In the genomic region with DNA sequence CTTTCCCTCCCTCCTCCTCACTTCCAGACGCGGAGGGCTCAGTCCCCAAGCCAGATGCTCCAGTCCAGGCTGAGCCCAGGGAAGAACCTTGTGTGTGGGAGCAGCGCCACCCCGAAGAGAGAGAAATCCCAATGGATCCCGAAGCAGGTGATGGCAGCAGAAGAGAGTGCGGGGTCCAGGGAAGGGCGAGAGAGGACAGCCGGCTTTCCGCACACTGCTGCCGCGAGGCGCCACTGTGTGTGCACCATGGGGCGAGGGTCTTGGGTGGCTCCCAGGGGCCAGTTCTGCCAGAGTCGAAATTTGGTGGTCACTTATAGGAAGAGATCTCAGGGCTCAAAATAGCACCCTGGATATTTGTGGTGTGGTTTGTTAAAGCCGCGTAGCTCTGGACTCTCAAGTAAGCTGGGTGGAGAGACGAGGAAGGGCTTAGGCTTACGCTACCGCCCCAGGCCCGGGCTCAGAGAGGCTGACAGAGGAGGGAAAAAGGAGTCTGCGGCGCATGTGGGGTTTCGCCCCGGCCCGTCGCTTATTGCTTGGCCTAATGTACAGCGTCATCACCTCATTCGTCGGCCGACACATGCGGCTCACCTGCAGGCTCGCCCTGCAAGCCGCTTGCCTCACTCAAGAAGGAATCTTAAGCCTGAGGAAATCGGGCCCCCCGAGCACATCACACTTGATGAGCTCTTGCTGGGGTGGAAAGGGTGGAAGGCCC, we compare ENCODE assay signal across 21 cellular contexts. TPM values are rescaled to one million over a fixed set of nuclear protein-coding genes. Genes with fewer than 3 reads are reported as not detected.
A peak's percentile ranks its signal among the peaks of the same experiment; 100 is the strongest.
DNase-seq lines count a peak whose midpoint lies in the region; ATAC-seq, FAIRE-seq and TF ChIP-seq lines count a peak whose summit lies in the region.
"Had no signal": no experiment of that assay in that cellular context is flagged by ENCODE, and none has a peak within 500 bp of the region (broad histone marks: within the 10 kb centered on the region; RNA-seq: fewer than 3 reads in every experiment).

No MANE protein-coding gene starts in this region.

- no TSS peak for BruUV-seq in K562 (replicated peaks; lab: Mats Ljungman, UMichigan)

- no peak for TF ChIP-seq POLR2A in K562 (conservative IDR thresholded peaks at IDR 0.05)

- H3K9ac ChIP-seq in K562 (ENCODE audit: insufficient read depth in 1 of 2, low read depth in 2 of 2, low read length in 2 of 2) (peak overlapping the region in 1 of 2 experiments; percentile 15; a peak in 1 of 4 replicates), trophoblast cell (ENCODE audit: low read length) (no peak overlapping the region)

- H2BK120ac ChIP-seq in trophoblast cell (ENCODE audit: insufficient read depth, low read length, poor library complexity): no peak overlapping the region

- peaks cover 19% of the 10 kb centered on the region for H3K4me1 Mint-ChIP-seq in WTC11

- H3K36me3 ChIP-seq in right atrium auricular region: peaks cover 83% of the 10 kb centered on the region
- peaks cover 91% of the 10 kb centered on the region for H3K36me3 ChIP-seq in K562 (ENCODE audit: control insufficient read depth, insufficient read depth, low read length)
- peaks cover 28 to 40% of the 10 kb centered on the region in 2 experiments for H3K36me3 ChIP-seq in trophoblast cell (ENCODE audit: control insufficient read depth in 1 of 2, insufficient read depth in 2 of 2, low read length in 2 of 2)

- H2BK12ac ChIP-seq in trophoblast cell (ENCODE audit: low read length): no peak overlapping the region

- no peak overlapping the region for H3K4me3 Mint-ChIP-seq in WTC11
- H3K4me3 Mint-ChIP-seq: CD4-positive, alpha-beta T cell had no signal

- H3K23ac ChIP-seq in trophoblast cell (ENCODE audit: low read length): no peak overlapping the region

- H3K18ac ChIP-seq in trophoblast cell (ENCODE audit: low read length): no peak overlapping the region

- intact Hi-C loops in right cardiac atrium (cut with DNase I) (no loop called here), K562 (cut with micrococcal nuclease) (no loop called here)

- no peaks in the 10 kb centered on the region for H3K9me3 ChIP-seq in right cardiac atrium (ENCODE audit: control insufficient read depth, low read length)
- H3K9me3 ChIP-seq in right atrium auricular region: no peaks in the 10 kb centered on the region
- no peaks in the 10 kb centered on the region for H3K9me3 ChIP-seq in K562 (replicated peaks; ENCODE audit: control insufficient read depth, insufficient read depth, low read depth, low read length)
- H3K9me3 ChIP-seq in trophoblast cell (ENCODE audit: insufficient read depth, low read depth, low read length): no peaks in the 10 kb centered on the region
- H3K9me3 ChIP-seq: BE2C, HAP-1, MG63 had no signal

- peak overlapping the region; percentile 7 for H4K91ac ChIP-seq in trophoblast cell (ENCODE audit: low read depth, low read length)

- H3K79me1 ChIP-seq in trophoblast cell (ENCODE audit: low read length): peaks cover 10% of the 10 kb centered on the region

- no peak for FAIRE-seq in K562 (lab: Jason Lieb, UNC)
- FAIRE-seq: RCC 7860 had no signal

- CTCF ChIA-PET in WTC11 (lab: Charles Lee): interaction anchor here (1.9 kb wide), 1 partner anchor 12 kb away, joined by 6 read pairs; a partner anchor contains a TSS
- CTCF ChIA-PET in K562 (lab: Yijun Ruan, JAX; ENCODE audit: low intra/inter-chr PET ratio): no interaction called here

- H3K9me3 Mint-ChIP-seq in WTC11: no peaks in the 10 kb centered on the region
- H3K9me3 Mint-ChIP-seq: CD4-positive, alpha-beta T cell had no signal

- H3K4me2 ChIP-seq in K562 (ENCODE audit: insufficient read depth, low read length): no peak overlapping the region
- H3K4me2 ChIP-seq in trophoblast cell (ENCODE audit: low read length): no peak overlapping the region

- 89% methylated on average over 35 of the region's 35 CpGs for WGBS in right cardiac atrium
- WGBS in K562 (ENCODE audit: insufficient coverage, low coverage, missing lambda C conversion rate): 88% methylated on average over 33 of the region's 35 CpGs
- WGBS in trophoblast cell (ENCODE audit: extremely low coverage, insufficient coverage, insufficient read length): no CpG with 5 or more reads among the region's 35 CpGs

- no peak for TF ChIP-seq EP300 in K562 (IDR thresholded peaks at IDR 0.05; ENCODE audit: low read length)

- no peak overlapping the region for H3K14ac ChIP-seq in trophoblast cell (ENCODE audit: low read length)

- peaks cover 6% of the 10 kb centered on the region for H4K20me1 ChIP-seq in K562 (replicated peaks; ENCODE audit: control insufficient read depth, insufficient read depth, low read length)

- TF ChIP-seq CTCF in right atrium auricular region (IDR thresholded peaks at IDR 0.05): no peak
- TF ChIP-seq CTCF in WTC11 (IDR thresholded peaks at IDR 0.05): no peak
- TF ChIP-seq CTCF in K562 (IDR thresholded peaks at IDR 0.05 in 2 of 3, conservative IDR thresholded peaks at IDR 0.05 in 1 of 3; ENCODE audit: insufficient read depth in 2 of 3, low read depth in 1 of 3, low read length in 3 of 3): no peak

- DNase-seq in right cardiac atrium (peak in 1 of 3 donors; percentile 50), right atrium auricular region (ENCODE audit: low spot score) (no peak), WTC11 (ENCODE audit: low spot score) (no peak), K562 (ENCODE audit: extremely low read depth in 1 of 4, low spot score in 3 of 4) (no peak), trophoblast cell (no peak)
- DNase-seq in stimulated activated CD4-positive, alpha-beta T cell treated with anti-CD3 and anti-CD28 coated beads, Interleukin-4, amount 100 ng/mL, for 24 hours: no peak
- DNase-seq in central memory CD4-positive, alpha-beta T cell: no peak
- DNase-seq: BE2C; CD4-positive, alpha-beta T cell; COR-L47; DMS79; MG63; NCI-H1417; NCI-H1694 treated with DMSO at 0.1 percent for 48 hours; NCI-H446 treated with DMSO at 0.1 percent for 48 hours; NCI-H526 treated with DMSO at 0.1 percent for 48 hours; OCI-M1 had no signal

- TF ChIP-seq RAD21 in K562 (CRISPR knock-in tag; conservative IDR thresholded peaks at IDR 0.05 in 1 of 2, IDR thresholded peaks at IDR 0.05 in 1 of 2): no peak

- no peak overlapping the region for H2AK5ac ChIP-seq in trophoblast cell (ENCODE audit: low read length)

- ATAC-seq in right cardiac atrium (peak; percentile 20 to 31), WTC11 (no peak), K562 (no peak), GM21786 (IDR thresholded peaks at IDR 0.05; ENCODE audit: unreplicated experiment) (no peak)
- ATAC-seq: Right ventricle myocardium inferior had no signal

- POLR2A ChIA-PET in WTC11 (lab: Charles Lee) (no interaction called here), K562 (lab: Yijun Ruan, JAX) (interaction anchor here (0.9 to 2.3 kb wide), 5 partner anchors 9 to 41 kb away, joined by 3 to 18 read pairs (median 3); a partner anchor contains a TSS)

- no peak overlapping the region for H3K27ac ChIP-seq in right cardiac atrium (ENCODE audit: low read length)
- no peak overlapping the region for H3K27ac ChIP-seq in right atrium auricular region
- no peak overlapping the region for H3K27ac ChIP-seq in K562 (ENCODE audit: extremely low read depth, low read depth, low read length)
- no peak overlapping the region for H3K27ac ChIP-seq in trophoblast cell (ENCODE audit: low read depth, low read length)

- H3K4me3 ChIP-seq in right cardiac atrium (ENCODE audit: low read length) (no peak overlapping the region), right atrium auricular region (no peak overlapping the region), K562 (no peak overlapping the region), trophoblast cell (ENCODE audit: low read depth, low read length) (no peak overlapping the region)
- H3K4me3 ChIP-seq: HAP-1, MG63 had no signal

- H3K27ac Mint-ChIP-seq in WTC11: peak overlapping the region; percentile 11; the same call in 1 of the 2 replicates
- H3K27ac Mint-ChIP-seq: CD4-positive, alpha-beta T cell had no signal

- H4K12ac ChIP-seq in trophoblast cell (ENCODE audit: low read depth, low read length): no peak overlapping the region

- H3K79me2 ChIP-seq in K562 (ENCODE audit: control insufficient read depth, insufficient read depth, low read length) (peaks cover 21% of the 10 kb centered on the region), trophoblast cell (ENCODE audit: control insufficient read depth, insufficient read depth, low read length, poor library complexity) (no peaks in the 10 kb centered on the region)

- H2BK5ac ChIP-seq in trophoblast cell (ENCODE audit: low read depth, low read length, poor library complexity): no peak overlapping the region

- H3K4me1 ChIP-seq in right cardiac atrium (ENCODE audit: control insufficient read depth, insufficient read depth, low read length): no peaks in the 10 kb centered on the region
- no peaks in the 10 kb centered on the region for H3K4me1 ChIP-seq in right atrium auricular region
- 0 out of 5 replicates have a peak, but pooled peaks cover 0 to 2% of the 10 kb centered on the region in 2 experiments for H3K4me1 ChIP-seq in K562 (replicated peaks in 1 of 2; ENCODE audit: control insufficient read depth in 2 of 2, insufficient read depth in 2 of 2, low read length in 2 of 2)
- H3K4me1 ChIP-seq in trophoblast cell (ENCODE audit: control insufficient read depth in 1 of 2, insufficient read depth in 2 of 2, low read length in 2 of 2): peaks cover 15 to 20% of the 10 kb centered on the region in 2 experiments
- H3K4me1 ChIP-seq: BE2C, HAP-1 had no signal

- H3K9me1 ChIP-seq in K562 (ENCODE audit: control insufficient read depth, insufficient read depth, low read length): no peaks in the 10 kb centered on the region

- H3K27me3 ChIP-seq in right cardiac atrium (ENCODE audit: control insufficient read depth, insufficient read depth): no peaks in the 10 kb centered on the region
- H3K27me3 ChIP-seq in right atrium auricular region: no peaks in the 10 kb centered on the region
- H3K27me3 ChIP-seq in K562 (ENCODE audit: control insufficient read depth in 2 of 2, insufficient read depth in 2 of 2, low read length in 2 of 2): no peaks in the 10 kb centered on the region
- H3K27me3 ChIP-seq in trophoblast cell (ENCODE audit: insufficient read depth, low read length): no peaks in the 10 kb centered on the region
- H3K27me3 ChIP-seq: BE2C, MG63 had no signal

- H3K4ac ChIP-seq in trophoblast cell (ENCODE audit: low read depth, low read length): no peak overlapping the region

- peaks cover 80% of the 10 kb centered on the region for H3K36me3 Mint-ChIP-seq in WTC11

- H4K8ac ChIP-seq in trophoblast cell (ENCODE audit: low read depth, low read length): no peak overlapping the region

- no peaks in the 10 kb centered on the region for H3K27me3 Mint-ChIP-seq in WTC11 (ENCODE audit: low read depth)
- H3K27me3 Mint-ChIP-seq: CD4-positive, alpha-beta T cell had no signal

- in situ Hi-C loops in K562 (cut with MboI): no loop called here

- H2AFZ ChIP-seq in K562 (ENCODE audit: low read depth, low read length) (no peak overlapping the region), trophoblast cell (ENCODE audit: insufficient read depth, low read length, poor library complexity) (no peak overlapping the region)

RNA-seq across cellular contexts. Expression of a gene that starts 12.1 kb away (rescaled TPM):
- total RNA-seq in right cardiac atrium (10 to 100 TPM; 13.6 to 14.6 (median 13.9) TPM), right atrium auricular region (10 to 100 TPM; 10.7 to 12.1 TPM), WTC11 (2021) (34.8 to 39.3 TPM (median 38.5 TPM) in 3 replicates), K562 (2014; rRNA removed) (32.7 and 38.1 TPM in 2 replicates), K562 (2014; rRNA removed; fragmentation: Illumina TruSeq; extraction: Trizol) (11.2 and 13.2 TPM in 2 replicates), K562 (2015; rRNA removed; fragmentation: Illumina TruSeq; extraction: Trizol) (19.0 and 20.0 TPM in 2 replicates), K562 (2021) (54.6 and 58.6 TPM in 2 replicates)
- polyA plus RNA-seq in right cardiac atrium (8.0 TPM), K562 (2011; rRNA removed) (13.2 and 23.4 TPM in 2 replicates), K562 (2014; fragmentation: Illumina TruSeq; extraction: Trizol) (17.4 and 25.2 TPM in 2 replicates), K562 (2014; fragmentation: Nextera tagmentation; extraction: Ambion mirVana) (1 to 10 TPM in 1 of 2 experiments, under 1 TPM in 1; 0.76 to 1.3 TPM), K562 (2014; rRNA removed) (25.5 and 37.8 TPM in 2 replicates)
- 64.6 and 106 TPM in 2 replicates for total RNA-seq in K562 (2011; cell fraction: chromatin; rRNA removed; ENCODE audit: low replicate concordance)
- 55.3 and 74.2 TPM in 2 replicates for total RNA-seq in K562 (2011; cell fraction: nucleolus; rRNA removed)
- total RNA-seq in K562 (2011; cell fraction: nucleoplasm; rRNA removed): 39.4 and 48.6 TPM in 2 replicates
- polyA plus RNA-seq in K562 (2011; cell fraction: cytosol; rRNA removed): 19.3 and 29.6 TPM in 2 replicates
- 33.7 and 56.0 TPM in 2 replicates for polyA plus RNA-seq in K562 (2011; cell fraction: nucleus; rRNA removed)
- polyA plus RNA-seq in K562 (2012): 27.1 and 39.5 TPM in 2 replicates
- polyA minus RNA-seq in K562 (2011; rRNA and poly(A)+ RNA removed): 18.7 and 25.1 TPM in 2 replicates
- polyA minus RNA-seq in K562 (2011; cell fraction: cytosol; rRNA and poly(A)+ RNA removed): 23.8 and 33.7 TPM in 2 replicates
- polyA minus RNA-seq in K562 (2011; cell fraction: nucleus; rRNA and poly(A)+ RNA removed): 27.5 and 33.3 TPM in 2 replicates
- 11.3 and 11.5 TPM in 2 replicates for polyA plus RNA-seq in trophoblast cell (2013)

RNA-seq across cellular contexts. Expression of a gene that starts 32.0 kb away (rescaled TPM):
- total RNA-seq in right cardiac atrium (1 to 10 TPM; 4.5 to 5.7 (median 5.3) TPM), right atrium auricular region (1 to 10 TPM; 2.5 to 3.0 TPM), WTC11 (2021) (19.7 to 23.0 TPM (median 21.7 TPM) in 3 replicates), K562 (2014; rRNA removed) (10.2 and 10.7 TPM in 2 replicates), K562 (2014; rRNA removed; fragmentation: Illumina TruSeq; extraction: Trizol) (6.5 and 7.1 TPM in 2 replicates), K562 (2015; rRNA removed; fragmentation: Illumina TruSeq; extraction: Trizol) (5.6 and 6.3 TPM in 2 replicates), K562 (2021) (18.0 and 21.4 TPM in 2 replicates)
- polyA plus RNA-seq in right cardiac atrium (4.7 TPM), K562 (2011; rRNA removed) (7.2 and 13.3 TPM in 2 replicates), K562 (2014; fragmentation: Illumina TruSeq; extraction: Trizol) (11.2 and 14.2 TPM in 2 replicates), K562 (2014; fragmentation: Nextera tagmentation; extraction: Ambion mirVana) (1 to 10 TPM; 1.8 to 1.9 TPM), K562 (2014; rRNA removed) (11.6 and 14.1 TPM in 2 replicates)
- 27.2 and 40.3 TPM in 2 replicates for total RNA-seq in K562 (2011; cell fraction: chromatin; rRNA removed; ENCODE audit: low replicate concordance)
- total RNA-seq in K562 (2011; cell fraction: nucleolus; rRNA removed): 25.4 and 28.3 TPM in 2 replicates
- 21.7 and 25.2 TPM in 2 replicates for total RNA-seq in K562 (2011; cell fraction: nucleoplasm; rRNA removed)
- polyA plus RNA-seq in K562 (2011; cell fraction: cytosol; rRNA removed): 5.8 and 8.6 TPM in 2 replicates
- polyA plus RNA-seq in K562 (2011; cell fraction: nucleus; rRNA removed): 21.0 and 21.8 TPM in 2 replicates
- 13.3 and 14.1 TPM in 2 replicates for polyA plus RNA-seq in K562 (2012)
- 5.9 and 6.0 TPM in 2 replicates for polyA minus RNA-seq in K562 (2011; rRNA and poly(A)+ RNA removed)
- polyA minus RNA-seq in K562 (2011; cell fraction: cytosol; rRNA and poly(A)+ RNA removed): 4.8 and 5.8 TPM in 2 replicates
- polyA minus RNA-seq in K562 (2011; cell fraction: nucleus; rRNA and poly(A)+ RNA removed): 7.9 and 12.3 TPM in 2 replicates
- polyA plus RNA-seq in trophoblast cell (2013): 5.5 and 5.8 TPM in 2 replicates

RNA-seq across cellular contexts. Expression of a gene that starts 54.5 kb away (rescaled TPM):
- total RNA-seq in right cardiac atrium (1 to 10 TPM; 6.4 to 7.4 (median 6.9) TPM), right atrium auricular region (1 to 10 TPM; 3.7 to 5.1 TPM), WTC11 (2021) (9.9 to 12.1 TPM (median 12.0 TPM) in 3 replicates), K562 (2014; rRNA removed) (6.9 and 7.8 TPM in 2 replicates), K562 (2014; rRNA removed; fragmentation: Illumina TruSeq; extraction: Trizol) (3.1 and 3.2 TPM in 2 replicates), K562 (2015; rRNA removed; fragmentation: Illumina TruSeq; extraction: Trizol) (5.0 and 5.1 TPM in 2 replicates), K562 (2021) (9.5 and 11.2 TPM in 2 replicates)
- polyA plus RNA-seq in right cardiac atrium (3.5 TPM), K562 (2011; rRNA removed) (8.9 and 10.0 TPM in 2 replicates), K562 (2014; fragmentation: Illumina TruSeq; extraction: Trizol) (5.1 and 5.4 TPM in 2 replicates), K562 (2014; fragmentation: Nextera tagmentation; extraction: Ambion mirVana) (1 to 10 TPM in 1 of 2 experiments, under 1 TPM in 1; 0.66 to 1.4 TPM), K562 (2014; rRNA removed) (9.3 and 10.2 TPM in 2 replicates)
- 23.2 and 45.5 TPM in 2 replicates for total RNA-seq in K562 (2011; cell fraction: chromatin; rRNA removed; ENCODE audit: low replicate concordance)
- total RNA-seq in K562 (2011; cell fraction: nucleolus; rRNA removed): 23.9 and 27.2 TPM in 2 replicates
- 21.1 and 22.8 TPM in 2 replicates for total RNA-seq in K562 (2011; cell fraction: nucleoplasm; rRNA removed)
- polyA plus RNA-seq in K562 (2011; cell fraction: cytosol; rRNA removed): 9.5 and 9.8 TPM in 2 replicates
- polyA plus RNA-seq in K562 (2011; cell fraction: nucleus; rRNA removed): 42.7 and 51.9 TPM in 2 replicates
- 4.8 and 8.8 TPM in 2 replicates for polyA plus RNA-seq in K562 (2012)
- polyA minus RNA-seq in K562 (2011; rRNA and poly(A)+ RNA removed): 4.7 and 5.2 TPM in 2 replicates
- polyA minus RNA-seq in K562 (2011; cell fraction: cytosol; rRNA and poly(A)+ RNA removed): 4.0 and 4.6 TPM in 2 replicates
- polyA minus RNA-seq in K562 (2011; cell fraction: nucleus; rRNA and poly(A)+ RNA removed): 9.8 and 14.9 TPM in 2 replicates
- polyA plus RNA-seq in trophoblast cell (2013): 3.8 and 4.0 TPM in 2 replicates

Comparison
In these comparisons a context has a peak if more than half of its experiments do, and no peak if none do; other contexts are left out.
1. ATAC-seq: peak in right cardiac atrium (2 of 2); none in WTC11 (single experiment), K562 (single experiment) and GM21786 (single experiment).